ENCODE assay signal across 8 cellular contexts in genomic region chr7:33128631-33128989, GRCh38. TPM values are rescaled to one million over a fixed set of nuclear protein-coding genes. Genes with fewer than 3 reads are reported as not detected.
DNase-seq lines count a peak whose midpoint lies in the region; ATAC-seq and TF ChIP-seq lines count a peak whose summit lies in the region.

No MANE protein-coding gene starts in this region.

- POLR2A ChIA-PET in A673 (lab: Charles Lee; ENCODE audit: low non-redundant PET): interaction anchor here (0.6 kb wide), 1 partner anchor 103 kb away, joined by 4 read pairs; no protein-coding TSS in a partner anchor

- H3K4me3 Mint-ChIP-seq in IgD-negative memory B cell: peak overlapping the region; percentile 92 to 99 (median 96)

- H3K9me3 ChIP-seq in A673 (ENCODE audit: low read depth, low read length, poor library complexity, severe bottlenecking): no peaks in the 10 kb centered on the region
- H3K9me3 ChIP-seq in muscle layer of colon (ENCODE audit: low read length): no peaks in the 10 kb centered on the region

- CTCF ChIA-PET in A673 (lab: Charles Lee): no interaction called here

- H3K27me3 ChIP-seq in A673 (replicated peaks; ENCODE audit: insufficient read depth, low read depth, low read length, poor library complexity) (no peaks in the 10 kb centered on the region), muscle layer of colon (ENCODE audit: control insufficient read depth in 1 of 2, insufficient read depth in 2 of 2, low read length in 2 of 2) (no peaks in the 10 kb centered on the region)

- H3K27ac ChIP-seq in A673 (ENCODE audit: low read depth, low read length, poor library complexity, severe bottlenecking): peak overlapping the region; percentile 70
- H3K27ac ChIP-seq in muscle layer of colon (ENCODE audit: low read depth, low read length): peak overlapping the region; percentile 91

- H3K4me1 ChIP-seq in A673 (ENCODE audit: insufficient read depth, low read length, poor library complexity, severe bottlenecking): no peaks in the 10 kb centered on the region
- H3K4me1 ChIP-seq in muscle layer of colon (ENCODE audit: insufficient read depth, low read length): peaks cover 15% of the 10 kb centered on the region

- H3K36me3 Mint-ChIP-seq in IgD-negative memory B cell: no peaks in the 10 kb centered on the region

- H3K9me3 Mint-ChIP-seq in IgD-negative memory B cell: no peaks in the 10 kb centered on the region

- no peaks in the 10 kb centered on the region for H3K27me3 Mint-ChIP-seq in IgD-negative memory B cell

- H3K36me3 ChIP-seq in A673 (ENCODE audit: insufficient read depth, low read length, poor library complexity, severe bottlenecking) (no peaks in the 10 kb centered on the region), muscle layer of colon (ENCODE audit: insufficient read depth, low read length) (no peaks in the 10 kb centered on the region)

- DNase-seq in A673 (ENCODE audit: low spot score) (no peak), choroid plexus epithelial cell (ENCODE audit: low read depth) (no peak), KBM-7 (no peak), GM13976 (ENCODE audit: low spot score) (no peak), cerebellum (ENCODE audit: low spot score) (no peak)

- BruUV-seq in A673 (replicated peaks; lab: Mats Ljungman, UMichigan): TSS peak; percentile 99

- ATAC-seq in GM19035 (IDR thresholded peaks at IDR 0.05; ENCODE audit: unreplicated experiment): no peak

- H3K27ac Mint-ChIP-seq in IgD-negative memory B cell: peak overlapping the region; percentile 76 to 91 (median 90)

- peak overlapping the region; percentile 67 for H3K9ac ChIP-seq in muscle layer of colon (ENCODE audit: low read length)

- H3K4me3 ChIP-seq in A673 (ENCODE audit: low read depth, low read length, poor library complexity, severe bottlenecking) (peak overlapping the region; percentile 69), choroid plexus epithelial cell (ENCODE audit: low read depth, low read length) (peak overlapping the region; percentile 86), muscle layer of colon (ENCODE audit: low read depth in 1 of 2, low read length in 2 of 2) (peak overlapping the region; percentile 58 to 91)

- in situ Hi-C loops in KBM-7 (cut with MboI; ENCODE audit: low pct_unique_long_range_greater_than_20kb, low sequenced_read_pairs) (no loop called here), GM13976 (cut with MboI; ENCODE audit: low sequenced_read_pairs, unreplicated experiment) (no loop called here)

- intact Hi-C loops in A673 (cut with micrococcal nuclease; ENCODE audit: unreplicated experiment): no loop called here

- TF ChIP-seq CTCF in A673 (conservative IDR thresholded peaks at IDR 0.05; ENCODE audit: low read depth, low read length) (no peak), choroid plexus epithelial cell (conservative IDR thresholded peaks at IDR 0.05; ENCODE audit: low read depth, low read length) (no peak), GM13976 (IDR thresholded peaks at IDR 0.05; ENCODE audit: borderline replicate concordance, control extremely low read depth, extremely low read depth, insufficient read depth, missing control alignments) (no peak)

- peaks cover 6 to 17% (median 16%) of the 10 kb centered on the region in 3 donors for H3K4me1 Mint-ChIP-seq in IgD-negative memory B cell

RNA-seq across cellular contexts. Expression of gene BBS9, which starts 0.8 kb away (rescaled TPM):
- total RNA-seq in A673 (2021) (9.0 and 9.4 TPM in 2 replicates), cerebellum (68.3 TPM)
- 7.8 TPM for polyA plus RNA-seq in IgD-negative memory B cell

RNA-seq across cellular contexts. Expression of gene RP9, which starts 19.4 kb away (rescaled TPM):
- total RNA-seq in A673 (2021): 29.3 and 29.5 TPM in 2 replicates
- 49.6 TPM for polyA plus RNA-seq in IgD-negative memory B cell
- 9.0 TPM for total RNA-seq in cerebellum
